16 cellular contexts compared by ENCODE assay signal in genomic region chr1:10402729-10403274, GRCh38. TPM values are rescaled to one million over a fixed set of nuclear protein-coding genes. Genes with fewer than 3 reads are reported as not detected.
DNase-seq lines count a peak whose midpoint lies in the region; ATAC-seq, FAIRE-seq and TF ChIP-seq lines count a peak whose summit lies in the region.
"Had no signal": no experiment of that assay in that cellular context is flagged by ENCODE, and none has a peak within 500 bp of the region (broad histone marks: within the 10 kb centered on the region; RNA-seq: fewer than 3 reads in every experiment).

No MANE protein-coding gene starts in this region.

- H3K79me2 ChIP-seq in PC-9 (ENCODE audit: low read depth): peaks cover 64% of the 10 kb centered on the region
- peaks cover 10 to 26% of the 10 kb centered on the region in 2 experiments for H3K79me2 ChIP-seq in H1 (ENCODE audit: control insufficient read depth in 1 of 2, insufficient read depth in 2 of 2, low read length in 2 of 2)

- no peak overlapping the region for H3K4ac ChIP-seq in H1 (replicated peaks; ENCODE audit: insufficient read length, low read depth, low read length)

- peaks cover 6% of the 10 kb centered on the region; the same call in 1 of the 2 replicates for H4K20me1 ChIP-seq in PC-9 (ENCODE audit: insufficient read depth)
- H4K20me1 ChIP-seq in H1 (replicated peaks in 1 of 2; ENCODE audit: control insufficient read depth in 1 of 2, insufficient read depth in 2 of 2, low read length in 2 of 2): peaks cover 3 to 6% of the 10 kb centered on the region in 2 experiments

- peaks cover 28% of the 10 kb centered on the region for H3K36me3 Mint-ChIP-seq in mesothelial cell of epicardium

- H3K9me3 Mint-ChIP-seq in mesothelial cell of epicardium: no peaks in the 10 kb centered on the region

- POLR2A ChIA-PET in PC-9 (lab: Charles Lee; ENCODE audit: unreplicated experiment): interaction anchor here (0.5 kb wide), 2 partner anchors 8 to 246 kb away, joined by 3 read pairs; no protein-coding TSS in a partner anchor
- POLR2A ChIA-PET in H1 (lab: Charles Lee; ENCODE audit: partially characterized antibody): interaction anchor here (1.0 to 1.2 kb wide), 4 partner anchors 15 to 79 kb away, joined by 3 to 5 read pairs (median 3); partner anchors contain the start of gene CENPS

- no TSS peak for BruUV-seq in PC-9 (replicated peaks; lab: Mats Ljungman, UMichigan)

- H3K9me3 ChIP-seq in PC-9 (ENCODE audit: insufficient read depth, low read depth) (no peaks in the 10 kb centered on the region), H1 (ENCODE audit: insufficient read depth in 2 of 2, low read depth in 1 of 2, low read length in 1 of 2) (no peaks in the 10 kb centered on the region), sigmoid colon (no peaks in the 10 kb centered on the region)
- H3K9me3 ChIP-seq: BE2C had no signal

- no peak for TF ChIP-seq EP300 in H1 (IDR thresholded peaks at IDR 0.05; ENCODE audit: borderline replicate concordance in 1 of 2, low read depth in 2 of 2, low read length in 2 of 2)
- no peak for TF ChIP-seq EP300 in sigmoid colon (IDR thresholded peaks at IDR 0.05)

- 94% methylated on average over 9 of the region's 9 CpGs; no CpG with 5 or more reads in 1 of the 2 experiments for WGBS in H1 (ENCODE audit: extremely low coverage in 1 of 2, insufficient coverage in 1 of 2, insufficient read length in 1 of 2, insufficient replicate concordance in 2 of 2, low coverage in 1 of 2, low lambda C conversion rate in 2 of 2, missing lambda C conversion rate in 1 of 2), 2 experiments
- 96 to 97% methylated on average over 9 of the region's 9 CpGs for WGBS in sigmoid colon, 2 donors

- H3K9ac ChIP-seq in H1 (replicated peaks in 1 of 4; ENCODE audit: extremely low read depth in 1 of 4, low read depth in 3 of 4, low read length in 3 of 4): no peak overlapping the region

- TF ChIP-seq RAD21 in H1 (IDR thresholded peaks at IDR 0.05 in 1 of 2, conservative IDR thresholded peaks at IDR 0.05 in 1 of 2; ENCODE audit: low read depth in 2 of 2, low read length in 2 of 2): no peak

- TF ChIP-seq POLR2A in H1 (IDR thresholded peaks at IDR 0.05; ENCODE audit: control extremely low read depth in 1 of 2, low read depth in 2 of 2, low read length in 2 of 2) (no peak), sigmoid colon (IDR thresholded peaks at IDR 0.05) (no peak)

- H3K4me3 Mint-ChIP-seq in mesothelial cell of epicardium: no peak overlapping the region

- H3K79me1 ChIP-seq in H1 (ENCODE audit: low read depth, low read length): peaks cover 3% of the 10 kb centered on the region; the same call in 1 of the 2 replicates

- H2BK12ac ChIP-seq in H1 (ENCODE audit: low read depth, low read length): no peak overlapping the region

- H2BK20ac ChIP-seq in H1 (ENCODE audit: low read length): no peak overlapping the region

- H3K4me2 ChIP-seq in PC-9: 0 out of 2 replicates have a peak overlapping the region, but pooled peaks have one; percentile 1
- no peak overlapping the region for H3K4me2 ChIP-seq in H1 (ENCODE audit: insufficient read depth in 1 of 2, low read depth in 2 of 2, low read length in 2 of 2)

- H3K27ac ChIP-seq in PC-9 (peak overlapping the region; percentile 6; the same call in 1 of the 2 replicates), H1 (ENCODE audit: low read depth, low read length) (no peak overlapping the region), sigmoid colon (no peak overlapping the region)
- H3K27ac ChIP-seq: WERI-Rb-1 had no signal

- no peak overlapping the region for H3K18ac ChIP-seq in H1 (ENCODE audit: extremely low read depth, low read length)

- no peak overlapping the region for H3K23ac ChIP-seq in H1 (ENCODE audit: insufficient read length)

- no peak overlapping the region for H2AFZ ChIP-seq in PC-9
- H2AFZ ChIP-seq in H1 (ENCODE audit: low read length): no peak overlapping the region

- no peak overlapping the region for H3K27ac Mint-ChIP-seq in mesothelial cell of epicardium

- no peak overlapping the region for H4K5ac ChIP-seq in H1 (ENCODE audit: insufficient read length, low read depth, low read length)

- H3K23me2 ChIP-seq in H1 (ENCODE audit: low read depth, low read length): peaks cover 9% of the 10 kb centered on the region; the same call in 1 of the 2 replicates

- ATAC-seq in GM21576 (IDR thresholded peaks at IDR 0.05; ENCODE audit: unreplicated experiment): no peak
- ATAC-seq: esophagus mucosa, left cardiac atrium had no signal

- intact Hi-C loops in PC-9 (cut with micrococcal nuclease; ENCODE audit: unreplicated experiment): no loop called here
- intact Hi-C loops in sigmoid colon (cut with DNase I): no loop called here

- H3K9me2 ChIP-seq in PC-9 (ENCODE audit: insufficient read depth): no peaks in the 10 kb centered on the region

- H3F3A ChIP-seq in PC-9 (ENCODE audit: insufficient read depth, low read depth): peaks cover 17% of the 10 kb centered on the region; the same call in 1 of the 2 replicates

- CTCF ChIA-PET in PC-9 (lab: Charles Lee): no interaction called here
- CTCF ChIA-PET in H1 (lab: Charles Lee; ENCODE audit: partially characterized antibody): interaction anchor here (0.8 to 1.6 kb wide), 2 partner anchors 25 to 26 kb away, joined by 3 to 5 read pairs; no protein-coding TSS in a partner anchor

- H2BK120ac ChIP-seq in H1 (replicated peaks; ENCODE audit: low read depth, low read length): no peak overlapping the region

- FAIRE-seq in H1 (lab: Jason Lieb, UNC): no peak
- FAIRE-seq: GM19239 had no signal

- H2BK5ac ChIP-seq in H1 (ENCODE audit: low read depth, low read length): no peak overlapping the region

- peaks cover 25% of the 10 kb centered on the region for H3K4me1 ChIP-seq in PC-9 (replicated peaks; ENCODE audit: insufficient read depth)
- peaks cover 0 to 7% (median 5%) of the 10 kb centered on the region in 4 experiments; a peak in 5 of 7 replicates for H3K4me1 ChIP-seq in H1 (replicated peaks in 1 of 4; ENCODE audit: control insufficient read depth in 3 of 4, insufficient read depth in 4 of 4, low read length in 3 of 4)
- H3K4me1 ChIP-seq in sigmoid colon: peaks cover 0 to 24% (median 15%) of the 10 kb centered on the region in 4 donors
- H3K4me1 ChIP-seq: BE2C had no signal

- no peak overlapping the region for H2BK15ac ChIP-seq in H1 (ENCODE audit: low read length)

- H3K56ac ChIP-seq in H1 (replicated peaks; ENCODE audit: insufficient read length, low read depth, low read length): no peak overlapping the region

- peaks cover 54% of the 10 kb centered on the region for H3K36me3 ChIP-seq in PC-9 (ENCODE audit: low read depth)
- H3K36me3 ChIP-seq in H1 (ENCODE audit: control insufficient read depth in 2 of 4, insufficient read depth in 4 of 4, low read length in 3 of 4): peaks cover 28 to 67% (median 53%) of the 10 kb centered on the region in 4 experiments
- peaks cover 31 to 56% (median 39%) of the 10 kb centered on the region in 4 donors for H3K36me3 ChIP-seq in sigmoid colon

- H3K27me3 Mint-ChIP-seq in mesothelial cell of epicardium (ENCODE audit: low read depth): no peaks in the 10 kb centered on the region

- TF ChIP-seq CTCF in PC-9 (conservative IDR thresholded peaks at IDR 0.05): no peak
- no peak for TF ChIP-seq CTCF in H1 (IDR thresholded peaks at IDR 0.05; ENCODE audit: control extremely low read depth in 1 of 3, insufficient read depth in 1 of 3, low read depth in 1 of 3, low read length in 3 of 3)
- TF ChIP-seq CTCF in mesothelial cell of epicardium (IDR thresholded peaks at IDR 0.05; ENCODE audit: unreplicated experiment): no peak
- TF ChIP-seq CTCF in sigmoid colon (IDR thresholded peaks at IDR 0.05): no peak

- H3K4me1 Mint-ChIP-seq in mesothelial cell of epicardium: peaks cover 23% of the 10 kb centered on the region

- no peak overlapping the region for H3K14ac ChIP-seq in H1 (ENCODE audit: insufficient read length)

- no peak overlapping the region for H2AK5ac ChIP-seq in H1 (ENCODE audit: low read depth, low read length)

- H3K27me3 ChIP-seq in PC-9 (ENCODE audit: insufficient read depth, low read depth) (no peaks in the 10 kb centered on the region), H1 (replicated peaks in 1 of 4; ENCODE audit: control insufficient read depth in 3 of 4, extremely low read depth in 1 of 4, insufficient read depth in 3 of 4, low read length in 3 of 4) (no peaks in the 10 kb centered on the region), sigmoid colon (no peaks in the 10 kb centered on the region)
- H3K27me3 ChIP-seq: BE2C had no signal

- no peak overlapping the region for H3K4me3 ChIP-seq in PC-9
- H3K4me3 ChIP-seq in H1 (ENCODE audit: extremely low read depth in 1 of 4, insufficient read depth in 2 of 4, low read depth in 3 of 4, low read length in 4 of 4): no peak overlapping the region
- no peak overlapping the region for H3K4me3 ChIP-seq in sigmoid colon

- H4K91ac ChIP-seq in H1 (replicated peaks; ENCODE audit: insufficient read length, low read length): no peak overlapping the region

- DNase-seq in ELR (ENCODE audit: low read depth): peak; percentile 75
- no peak for DNase-seq in PC-9
- no peak for DNase-seq in H1 (ENCODE audit: low read depth in 1 of 2, low spot score in 2 of 2)
- peak; percentile 33 for DNase-seq in renal cortical epithelial cell (ENCODE audit: low read depth)
- no peak for DNase-seq in mesothelial cell of epicardium (ENCODE audit: low spot score in 2 of 2, unreplicated experiment in 2 of 2)
- DNase-seq in sigmoid colon: no peak
- DNase-seq: activated effector memory CD4-positive, alpha-beta T cell treated with Interleukin-2 at 50 U/mL for 16 hours; amniotic stem cell; BE2C; left cardiac atrium; NCI-H1105 treated with DMSO at 0.1 percent for 48 hours; NCI-H748 treated with DMSO at 0.1 percent for 48 hours had no signal

- peak overlapping the region; percentile 17; the same call in 1 of the 2 replicates for H4K8ac ChIP-seq in H1 (ENCODE audit: extremely low read depth, insufficient read depth, low read length)

RNA-seq across cellular contexts. Expression of gene PGD, which starts 3.9 kb away (rescaled TPM):
- total RNA-seq in PC-9 (2021) (526 and 559 TPM in 2 replicates), renal cortical epithelial cell (80.4 and 87.1 TPM in 2 replicates), mesothelial cell of epicardium (167 to 169 TPM (median 168 TPM) in 3 replicates), sigmoid colon (10 to 100 TPM; 30.6 to 44.2 (median 36.9) TPM)
- 331 and 340 TPM in 2 replicates for total RNA-seq in H1 (2021; fragmentation: NEBNext Ultra II Directional; extraction: Animal tissue kit (Norgen Biotek cat#: 25700))
- polyA plus RNA-seq in H1 (2011; rRNA removed) (191 and 227 TPM in 2 replicates), sigmoid colon (100 to 1,000 TPM in 1 of 3 donors, 10 to 100 TPM in 2; 69.7 to 115 (median 71.0) TPM)
- 167 TPM for polyA plus RNA-seq in H1 (2011; cell fraction: cytosol; rRNA removed)
- 268 TPM for polyA plus RNA-seq in H1 (2011; cell fraction: nucleus; rRNA removed)
- 293 to 422 TPM (median 413 TPM) in 4 replicates for polyA plus RNA-seq in H1 (2012, experiment 1 of 2)
- 448 TPM for polyA plus RNA-seq in H1 (2012, experiment 2 of 2)
- 229 TPM for polyA plus RNA-seq in H1 (2013, experiment 1 of 2)
- polyA plus RNA-seq in H1 (2013, experiment 2 of 2): 225 TPM
- polyA minus RNA-seq in H1 (2011; rRNA and poly(A)+ RNA removed): 244 and 265 TPM in 2 replicates
- polyA minus RNA-seq in H1 (2011; cell fraction: cytosol; rRNA and poly(A)+ RNA removed): 132 TPM
- polyA minus RNA-seq in H1 (2011; cell fraction: nucleus; rRNA and poly(A)+ RNA removed): 90.0 TPM

RNA-seq across cellular contexts. Expression of gene CENPS, which starts 27.4 kb away (rescaled TPM):
- 28.5 and 35.9 TPM in 2 replicates for total RNA-seq in PC-9 (2021)
- 15.7 and 20.3 TPM in 2 replicates for total RNA-seq in H1 (2021; fragmentation: NEBNext Ultra II Directional; extraction: Animal tissue kit (Norgen Biotek cat#: 25700))
- polyA plus RNA-seq in H1 (2011; rRNA removed): 7.8 and 9.2 TPM in 2 replicates
- 9.1 TPM for polyA plus RNA-seq in H1 (2011; cell fraction: cytosol; rRNA removed)
- polyA plus RNA-seq in H1 (2011; cell fraction: nucleus; rRNA removed): 10.4 TPM
- 13.9 to 20.0 TPM (median 15.4 TPM) in 4 replicates for polyA plus RNA-seq in H1 (2012, experiment 1 of 2)
- 8.4 TPM for polyA plus RNA-seq in H1 (2012, experiment 2 of 2)
- 35.0 TPM for polyA plus RNA-seq in H1 (2013, experiment 1 of 2)
- polyA plus RNA-seq in H1 (2013, experiment 2 of 2): 30.2 TPM
- polyA minus RNA-seq in H1 (2011; rRNA and poly(A)+ RNA removed): 2.6 and 3.2 TPM in 2 replicates
- 5.4 TPM for polyA minus RNA-seq in H1 (2011; cell fraction: cytosol; rRNA and poly(A)+ RNA removed)
- polyA minus RNA-seq in H1 (2011; cell fraction: nucleus; rRNA and poly(A)+ RNA removed): 15.0 TPM
- total RNA-seq in renal cortical epithelial cell: 7.6 and 16.7 TPM in 2 replicates
- 11.8 to 12.4 TPM (median 12.1 TPM) in 3 replicates for total RNA-seq in mesothelial cell of epicardium
- total RNA-seq in sigmoid colon: 10 to 100 TPM in 2 of 4 donors, 1 to 10 TPM in 2; 2.8 to 15.0 (median 10.7) TPM
- polyA plus RNA-seq in sigmoid colon: 10 to 100 TPM; 16.8 to 22.2 (median 20.1) TPM

RNA-seq across cellular contexts. Expression of gene CORT, which starts 47.0 kb away (rescaled TPM):
- total RNA-seq in PC-9 (2021) (1.4 and 1.6 TPM in 2 replicates), renal cortical epithelial cell (0.69 TPM in 1 of 2 replicates, not detected in the other), mesothelial cell of epicardium (0.70 to 0.89 TPM (median 0.83 TPM) in 3 replicates), sigmoid colon (1 to 10 TPM in 2 of 4 donors, under 1 TPM in 1, not detected in 1; 0.71 to 1.4 (median 1.1) TPM)
- total RNA-seq in H1 (2021; fragmentation: NEBNext Ultra II Directional; extraction: Animal tissue kit (Norgen Biotek cat#: 25700)): 0.30 and 0.38 TPM in 2 replicates
- polyA plus RNA-seq in H1 (2011; rRNA removed) (0.09 and 0.15 TPM in 2 replicates), sigmoid colon (1 to 10 TPM in 1 of 3 donors, under 1 TPM in 2; 0.42 to 1.2 (median 0.69) TPM)
- 0.18 TPM for polyA plus RNA-seq in H1 (2011; cell fraction: cytosol; rRNA removed)
- polyA plus RNA-seq in H1 (2011; cell fraction: nucleus; rRNA removed): 0.16 TPM
- polyA plus RNA-seq in H1 (2012, experiment 1 of 2): 0.83 to 1.3 TPM (median 0.98 TPM) in 4 replicates
- polyA plus RNA-seq in H1 (2012, experiment 2 of 2): not detected
- polyA plus RNA-seq in H1 (2013, experiment 1 of 2): 0.85 TPM
- 0.72 TPM for polyA plus RNA-seq in H1 (2013, experiment 2 of 2)
- 0.38 TPM in 1 of 2 replicates, not detected in the other for polyA minus RNA-seq in H1 (2011; rRNA and poly(A)+ RNA removed)
- polyA minus RNA-seq in H1 (2011; cell fraction: cytosol; rRNA and poly(A)+ RNA removed): not detected
- polyA minus RNA-seq in H1 (2011; cell fraction: nucleus; rRNA and poly(A)+ RNA removed): not detected
- total RNA-seq: left cardiac atrium had no signal

Comparison
In these comparisons a context has a peak if more than half of its experiments do, and no peak if none do; other contexts are left out.
1. DNase-seq: peak in ELR (single experiment) and renal cortical epithelial cell (single experiment); none in PC-9 (0 of 2), H1 (0 of 2), mesothelial cell of epicardium (0 of 2) and sigmoid colon (single experiment).